Comparison of ENCODE assay signal across 8 cellular contexts in genomic region chr17:80407910-80408309, GRCh38. TPM values are rescaled to one million over a fixed set of nuclear protein-coding genes. Genes with fewer than 3 reads are reported as not detected.
DNase-seq lines count a peak whose midpoint lies in the region; ATAC-seq and TF ChIP-seq lines count a peak whose summit lies in the region.
"Not testable (repeated sequence)": the region's sequence is repeated elsewhere in the genome, so short reads cannot be mapped to it uniquely, and the experiment has no call there.

No MANE protein-coding gene starts in this region.

- not testable (repeated sequence) for H3K4ac ChIP-seq in mesendoderm (ENCODE audit: low read depth, low read length)

- H2AK5ac ChIP-seq in mesendoderm (ENCODE audit: low read length): not testable (repeated sequence)

- not testable (repeated sequence) for H3K79me2 ChIP-seq in mesendoderm (ENCODE audit: control insufficient read depth, insufficient read depth, low read length)

- H3K4me3 Mint-ChIP-seq in endodermal cell; progenitor cell of endocrine pancreas (ENCODE audit: low read depth): not testable (repeated sequence)

- not testable (repeated sequence) for H3K9me3 ChIP-seq in RWPE2 (ENCODE audit: severe bottlenecking); endodermal cell (ENCODE audit: control insufficient read depth, low read length); spleen

- DNase-seq in ELF-1 (ENCODE audit: low read depth, low spot score) (peak; percentile 57), RWPE2 (ENCODE audit: low spot score) (peak; percentile 6), endodermal cell (peak; percentile 79), mesendoderm (peak; percentile 14), posterior vena cava (ENCODE audit: low spot score) (peak; percentile 24)
- DNase-seq in progenitor cell of endocrine pancreas (ENCODE audit: low spot score, unreplicated experiment); spleen: not testable (repeated sequence)

- H3K9me3 Mint-ChIP-seq in endodermal cell; progenitor cell of endocrine pancreas (ENCODE audit: low read depth): not testable (repeated sequence)

- not testable (repeated sequence) for H4K5ac ChIP-seq in mesendoderm (ENCODE audit: low read length)

- H4K8ac ChIP-seq in mesendoderm (ENCODE audit: low read depth, low read length): not testable (repeated sequence)

- H2BK120ac ChIP-seq in mesendoderm (ENCODE audit: low read depth, low read length): not testable (repeated sequence)

- not testable (repeated sequence) for ATAC-seq in RWPE2 (ENCODE audit: low read depth)

- H3K4me2 ChIP-seq in mesendoderm (ENCODE audit: low read length): not testable (repeated sequence)

- H2BK15ac ChIP-seq in mesendoderm (replicated peaks; ENCODE audit: low read depth): not testable (repeated sequence)

- intact Hi-C loops in posterior vena cava (cut with DNase I); spleen (cut with DNase I; ENCODE audit: low total_unique reads): not testable (repeated sequence)

- H3K79me1 ChIP-seq in mesendoderm (ENCODE audit: low read length): not testable (repeated sequence)

- H3K18ac ChIP-seq in mesendoderm (ENCODE audit: low read length): not testable (repeated sequence)

- not testable (repeated sequence) for H2BK5ac ChIP-seq in mesendoderm (ENCODE audit: low read length)

- not testable (repeated sequence) for H3K23ac ChIP-seq in mesendoderm (ENCODE audit: low read length)

- H3K36me3 Mint-ChIP-seq in endodermal cell (ENCODE audit: low read depth); progenitor cell of endocrine pancreas (ENCODE audit: insufficient read depth): not testable (repeated sequence)

- H3K36me3 ChIP-seq in RWPE2 (ENCODE audit: low read depth); endodermal cell (ENCODE audit: control insufficient read depth, insufficient read depth, low read length); mesendoderm (ENCODE audit: control insufficient read depth, insufficient read depth, low read length); spleen: not testable (repeated sequence)

- not testable (repeated sequence) for H3K4me1 ChIP-seq in RWPE2 (ENCODE audit: insufficient read depth, poor library complexity, severe bottlenecking); mesendoderm (ENCODE audit: control insufficient read depth, low read depth, low read length)
- peaks cover 10% of the 10 kb centered on the region for H3K4me1 ChIP-seq in endodermal cell (ENCODE audit: control insufficient read depth, insufficient read depth, low read length)
- H3K4me1 ChIP-seq in spleen: peaks cover 0 to 10% (median 4%) of the 10 kb centered on the region in 6 donors

- TF ChIP-seq CTCF in RWPE2 (IDR thresholded peaks at IDR 0.05; ENCODE audit: poor library complexity, severe bottlenecking); VCaP (conservative IDR thresholded peaks at IDR 0.05); spleen (IDR thresholded peaks at IDR 0.05 in 8 of 11, conservative IDR thresholded peaks at IDR 0.05 in 3 of 11): not testable (repeated sequence)
- TF ChIP-seq CTCF in endodermal cell (conservative IDR thresholded peaks at IDR 0.05) (peak; percentile 42), progenitor cell of endocrine pancreas (IDR thresholded peaks at IDR 0.05; ENCODE audit: unreplicated experiment) (peak; percentile 22)

- H3K4me1 Mint-ChIP-seq in endodermal cell: peaks cover 22% of the 10 kb centered on the region
- H3K4me1 Mint-ChIP-seq in progenitor cell of endocrine pancreas (ENCODE audit: low read depth): not testable (repeated sequence)

- H3K4me3 ChIP-seq in RWPE2 (ENCODE audit: severe bottlenecking); mesendoderm (ENCODE audit: low read length); spleen: not testable (repeated sequence)
- H3K4me3 ChIP-seq in endodermal cell (ENCODE audit: low read length): peak overlapping the region; percentile 15

- not testable (repeated sequence) for H3K56ac ChIP-seq in mesendoderm (ENCODE audit: low read length)

- not testable (repeated sequence) for H3K27me3 ChIP-seq in RWPE2 (ENCODE audit: insufficient read depth, poor library complexity, severe bottlenecking); endodermal cell (ENCODE audit: control insufficient read depth, insufficient read depth, low read length, poor library complexity, severe bottlenecking); mesendoderm (ENCODE audit: insufficient read depth, low read length, poor library complexity)
- peaks cover 0 to 10% (median 0%) of the 10 kb centered on the region in 7 donors for H3K27me3 ChIP-seq in spleen (replicated peaks in 1 of 7)

- 20 to 80% methylated on average over 1 to 5 of the region's 5 CpGs for WGBS in endodermal cell (ENCODE audit: insufficient coverage in 1 of 2, insufficient read length in 1 of 2), 2 experiments
- no CpG with 5 or more reads among the region's 5 CpGs for WGBS in mesendoderm (ENCODE audit: extremely low coverage, insufficient coverage, low lambda C conversion rate)
- whole genome bisulfite sequencing in spleen, 5 donors: 72 to 78% (median 75%) methylated on average over 5 of the region's 5 CpGs

- not testable (repeated sequence) for H3K27ac Mint-ChIP-seq in endodermal cell, progenitor cell of endocrine pancreas

- H3K9ac ChIP-seq in endodermal cell (ENCODE audit: extremely low read depth, low read length, poor library complexity, severe bottlenecking); mesendoderm (ENCODE audit: low read length): not testable (repeated sequence)

- not testable (repeated sequence) for H3K27ac ChIP-seq in RWPE2 (ENCODE audit: poor library complexity, severe bottlenecking); endodermal cell (ENCODE audit: low read depth, low read length); mesendoderm (ENCODE audit: low read depth, low read length)
- H3K27ac ChIP-seq in VCaP (peak overlapping the region; percentile 11; the same call in 1 of the 2 replicates), spleen (peak overlapping the region in 5 of 8 donors; percentile 42 to 67 (median 49))

- not testable (repeated sequence) for H3K27me3 Mint-ChIP-seq in endodermal cell (ENCODE audit: insufficient read depth); progenitor cell of endocrine pancreas

- not testable (repeated sequence) for TF ChIP-seq POLR2A in spleen (IDR thresholded peaks at IDR 0.05)

RNA-seq across cellular contexts. Expression of gene ENDOV, which starts 7.1 kb away (rescaled TPM):
- total RNA-seq in endodermal cell (10 to 100 TPM; 38.8 to 47.1 TPM), posterior vena cava (10 to 100 TPM; 14.1 to 15.5 TPM), progenitor cell of endocrine pancreas (36.1 and 41.8 TPM in 2 replicates), spleen (10 to 100 TPM; 20.3 to 47.4 (median 29.0) TPM)
- 33.2 TPM for polyA plus RNA-seq in endodermal cell (2013, experiment 1 of 2)
- polyA plus RNA-seq in endodermal cell (2013, experiment 2 of 2): 32.9 TPM
- polyA plus RNA-seq in mesendoderm (2013, experiment 1 of 2): 4.7 TPM
- 5.3 TPM for polyA plus RNA-seq in mesendoderm (2013, experiment 2 of 2)
- 10 to 100 TPM in 2 of 3 donors, 1 to 10 TPM in 1; 9.7 to 22.2 (median 18.9) TPM for polyA plus RNA-seq in spleen
